ENCODE assay signal across 28 cellular contexts in genomic region chr6:20261685-20262084, GRCh38.
"Had no signal": no experiment of that assay in that cellular context is flagged by ENCODE, and none has a peak within 500 bp of the region (broad histone marks: within the 10 kb centered on the region; RNA-seq: fewer than 3 reads in every experiment).

No MANE protein-coding gene starts in this region.

- H3K27ac ChIP-seq: left lung, lower lobe of right lung, neutrophil, parathyroid adenoma, sigmoid colon, spleen, suprapubic skin, tibial nerve, uterus had no signal

- H3K9me3 ChIP-seq: lower lobe of right lung, neutrophil, sigmoid colon, suprapubic skin, uterus had no signal

- H3K27me3 ChIP-seq: left lung, neutrophil, sigmoid colon, spleen, suprapubic skin, tibial nerve, uterus had no signal

- DNase-seq: hypothalamus; immature natural killer cell; kidney; left colon; left lung; lower lobe of right lung; mammary epithelial cell; mesenchymal stem cell; naive thymus-derived CD8-positive, alpha-beta T cell; occipital lobe; retina; right cardiac atrium; sigmoid colon; small intestine; spleen; stimulated activated CD4-positive, alpha-beta T cell treated with anti-CD3 and anti-CD28 coated beads, Interleukin-4, amount 100 ng/mL, for 24 hours; stimulated activated naive CD4-positive, alpha-beta T cell; uterus had no signal

- H3K79me2 ChIP-seq: parathyroid adenoma had no signal

- ATAC-seq: left colon; left lung; lower lobe of right lung; naive thymus-derived CD8-positive, alpha-beta T cell; right cardiac atrium; stimulated activated effector memory CD8-positive, alpha-beta T cell treated with anti-CD3 and anti-CD28 coated beads, Interleukin-12 subunit alpha, Interleukin-12 subunit beta, amount 100 ng/mL, for 72 hours had no signal

- H3K4me3 Mint-ChIP-seq: immature natural killer cell; naive thymus-derived CD8-positive, alpha-beta T cell; nephron; neural crest cell; stimulated activated effector memory CD8-positive, alpha-beta T cell treated with anti-CD3 and anti-CD28 coated beads, Interleukin-12 subunit alpha, Interleukin-12 subunit beta, amount 100 ng/mL, for 72 hours; stimulated activated naive CD8-positive, alpha-beta T cell treated with anti-CD3 and anti-CD28 coated beads, Interleukin-15, Interleukin-2, amounts not matched to agents 100 ng/mL and 50 ng/mL, for 24 hours; type B pancreatic cell had no signal

- H3K27me3 Mint-ChIP-seq: type B pancreatic cell had no signal

- H2AFZ ChIP-seq: parathyroid adenoma had no signal

- FAIRE-seq: islet of Langerhans, kidney had no signal

- H3K27ac Mint-ChIP-seq: immature natural killer cell; naive thymus-derived CD8-positive, alpha-beta T cell; nephron; stimulated activated effector memory CD8-positive, alpha-beta T cell treated with anti-CD3 and anti-CD28 coated beads, Interleukin-12 subunit alpha, Interleukin-12 subunit beta, amount 100 ng/mL, for 72 hours; stimulated activated naive CD8-positive, alpha-beta T cell treated with anti-CD3 and anti-CD28 coated beads, Interleukin-15, Interleukin-2, amounts not matched to agents 100 ng/mL and 50 ng/mL, for 24 hours; type B pancreatic cell had no signal

- H3K4me3 ChIP-seq: left lung, lower lobe of right lung, sigmoid colon, spleen, suprapubic skin, tibial nerve, uterus had no signal

- H3K4me1 Mint-ChIP-seq: immature natural killer cell; naive thymus-derived CD8-positive, alpha-beta T cell; nephron; neural crest cell had no signal

- H3K9me3 Mint-ChIP-seq: stimulated activated effector memory CD8-positive, alpha-beta T cell treated with anti-CD3 and anti-CD28 coated beads, Interleukin-12 subunit alpha, Interleukin-12 subunit beta, amount 100 ng/mL, for 72 hours; stimulated activated naive CD8-positive, alpha-beta T cell treated with anti-CD3 and anti-CD28 coated beads, Interleukin-15, Interleukin-2, amounts not matched to agents 100 ng/mL and 50 ng/mL, for 24 hours; type B pancreatic cell had no signal

- H3K36me3 ChIP-seq: left lung, lower lobe of right lung, neutrophil, sigmoid colon, spleen, suprapubic skin, tibial nerve, uterus had no signal

- H3K9ac ChIP-seq: parathyroid adenoma had no signal

- H3K4me1 ChIP-seq: left lung, lower lobe of right lung, parathyroid adenoma, sigmoid colon, spleen, suprapubic skin, tibial nerve, uterus had no signal

- H3K36me3 Mint-ChIP-seq: immature natural killer cell; stimulated activated effector memory CD8-positive, alpha-beta T cell treated with anti-CD3 and anti-CD28 coated beads, Interleukin-12 subunit alpha, Interleukin-12 subunit beta, amount 100 ng/mL, for 72 hours; type B pancreatic cell had no signal
